Comparison of ENCODE assay signal across 12 cellular contexts in the genomic region with DNA sequence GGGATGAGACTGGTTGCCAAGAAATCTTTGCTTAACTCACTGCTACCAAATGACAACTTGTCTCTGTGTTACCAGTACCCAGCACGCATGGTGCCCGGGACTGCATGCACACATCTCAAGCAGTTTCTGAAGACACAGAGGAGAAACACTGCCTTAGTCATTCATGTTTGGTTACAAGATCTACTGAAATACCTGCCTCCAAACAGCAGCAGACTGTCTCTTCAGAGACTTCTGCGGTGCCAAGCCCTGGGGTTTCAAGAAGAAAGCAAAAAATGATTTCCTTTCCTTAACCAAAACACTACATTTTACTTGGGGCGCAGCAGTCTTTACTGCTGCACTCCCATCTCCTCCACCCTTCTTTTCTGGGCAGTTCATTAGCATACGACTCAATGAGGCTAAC. TPM values are rescaled to one million over a fixed set of nuclear protein-coding genes. Genes with fewer than 3 reads are reported as not detected.
DNase-seq lines count a peak whose midpoint lies in the region; ATAC-seq and TF ChIP-seq lines count a peak whose summit lies in the region.
"Had no signal": no experiment of that assay in that cellular context is flagged by ENCODE, and none has a peak within 500 bp of the region (broad histone marks: within the 10 kb centered on the region; RNA-seq: fewer than 3 reads in every experiment).

No MANE protein-coding gene starts in this region.

- H3K4me2 ChIP-seq in neural cell (ENCODE audit: low read length) = no peak overlapping the region

- no peak for ATAC-seq in HG03095 (IDR thresholded peaks at IDR 0.05; ENCODE audit: unreplicated experiment)

- peaks cover 2 to 16% of the 10 kb centered on the region in 2 donors for H3K36me3 Mint-ChIP-seq in CD14-positive monocyte
- H3K36me3 Mint-ChIP-seq in T-helper 1 cell treated with Interleukin-12 subunit alpha and Interleukin-12 subunit beta and Interleukin-4 antibody, amounts not matched to agents 30 μg/mL and 1 μg/mL, for 36 hours (ENCODE audit: low read depth) = peaks cover 30% of the 10 kb centered on the region

- H3K27ac Mint-ChIP-seq in CD14-positive monocyte = peak overlapping the region in 4 of 7 donors; percentile 8 to 65 (median 50)
- peak overlapping the region; percentile 99 for H3K27ac Mint-ChIP-seq in T-helper 1 cell treated with Interleukin-12 subunit alpha and Interleukin-12 subunit beta and Interleukin-4 antibody, amounts not matched to agents 30 μg/mL and 1 μg/mL, for 36 hours

- in situ Hi-C loops in G401 (cut with HindIII; ENCODE audit: low sequenced_read_pairs) = no loop called here

- H3K4me3 Mint-ChIP-seq in CD14-positive monocyte = peak overlapping the region; percentile 3 to 40
- peak overlapping the region; percentile 98 for H3K4me3 Mint-ChIP-seq in T-helper 1 cell treated with Interleukin-12 subunit alpha and Interleukin-12 subunit beta and Interleukin-4 antibody, amounts not matched to agents 30 μg/mL and 1 μg/mL, for 36 hours

- H3K9me2 ChIP-seq in neural cell (ENCODE audit: insufficient read depth, low read length) = no peaks in the 10 kb centered on the region

- no peaks in the 10 kb centered on the region for H3K27me3 ChIP-seq in neural cell (ENCODE audit: insufficient read depth, low read depth, low read length)
- H3K27me3 ChIP-seq: ascending aorta, tibial artery had no signal

- peaks cover 12% of the 10 kb centered on the region for H4K20me1 ChIP-seq in neural cell (ENCODE audit: insufficient read depth)

- TF ChIP-seq CTCF in CD14-positive monocyte (IDR thresholded peaks at IDR 0.05) (no peak), neural cell (IDR thresholded peaks at IDR 0.05; ENCODE audit: poor library complexity, severe bottlenecking) (no peak)

- H3K9me3 Mint-ChIP-seq in CD14-positive monocyte = no peaks in the 10 kb centered on the region
- no peaks in the 10 kb centered on the region for H3K9me3 Mint-ChIP-seq in T-helper 1 cell treated with Interleukin-12 subunit alpha and Interleukin-12 subunit beta and Interleukin-4 antibody, amounts not matched to agents 30 μg/mL and 1 μg/mL, for 36 hours

- H3K9me3 ChIP-seq in neural cell (ENCODE audit: low read length) = no peaks in the 10 kb centered on the region
- H3K9me3 ChIP-seq: ascending aorta, tibial artery had no signal

- TF ChIP-seq RAD21 in neural cell (conservative IDR thresholded peaks at IDR 0.05) = no peak

- H3K79me2 ChIP-seq in neural cell (replicated peaks; ENCODE audit: insufficient read depth, low read length) = peaks cover 87% of the 10 kb centered on the region

- H3K9ac ChIP-seq in neural cell (ENCODE audit: low read length) = no peak overlapping the region

- H3K27ac ChIP-seq in caudate nucleus (ENCODE audit: low read depth, low read length) = peak overlapping the region; percentile 39
- no peak overlapping the region for H3K27ac ChIP-seq in neural cell (ENCODE audit: low read length)
- H3K27ac ChIP-seq: ascending aorta, tibial artery had no signal

- H3K27me3 Mint-ChIP-seq in CD14-positive monocyte (ENCODE audit: low read depth in 3 of 3) = no peaks in the 10 kb centered on the region
- no peaks in the 10 kb centered on the region for H3K27me3 Mint-ChIP-seq in T-helper 1 cell treated with Interleukin-12 subunit alpha and Interleukin-12 subunit beta and Interleukin-4 antibody, amounts not matched to agents 30 μg/mL and 1 μg/mL, for 36 hours (ENCODE audit: low read depth)

- intact Hi-C loops in CD14-positive monocyte (cut with micrococcal nuclease) = no loop called here

- TF ChIP-seq EP300 in neural cell (conservative IDR thresholded peaks at IDR 0.05; ENCODE audit: poor library complexity, severe bottlenecking) = no peak

- no peaks in the 10 kb centered on the region for H3K36me3 ChIP-seq in neural cell (ENCODE audit: insufficient read depth, low read length)
- H3K36me3 ChIP-seq: ascending aorta, tibial artery had no signal

- H3F3A ChIP-seq in neural cell (ENCODE audit: insufficient read depth, low read length, poor library complexity, severe bottlenecking) = no peaks in the 10 kb centered on the region

- no peak overlapping the region for H2AFZ ChIP-seq in neural cell (ENCODE audit: low read depth, low read length)

- peak overlapping the region; percentile 96 for H3K4me3 ChIP-seq in neural cell (ENCODE audit: low read length)
- H3K4me3 ChIP-seq: tibial artery had no signal

- no peak for DNase-seq in CD14-positive monocyte (ENCODE audit: low spot score)
- DNase-seq in caudate nucleus (lab: John Stamatoyannopoulos, UW) = no peak
- DNase-seq in SW480 (ENCODE audit: low spot score) = no peak
- no peak for DNase-seq in NCI-H2029 (lab: John Stamatoyannopoulos, UW)
- DNase-seq in G401 (ENCODE audit: low spot score) = no peak
- DNase-seq: DMS79, NCI-H510A treated with DMSO at 0.1 percent for 48 hours, tibial artery had no signal

- peaks cover 46% of the 10 kb centered on the region for H3K4me1 Mint-ChIP-seq in CD14-positive monocyte
- peaks cover 36% of the 10 kb centered on the region for H3K4me1 Mint-ChIP-seq in T-helper 1 cell treated with Interleukin-12 subunit alpha and Interleukin-12 subunit beta and Interleukin-4 antibody, amounts not matched to agents 30 μg/mL and 1 μg/mL, for 36 hours (ENCODE audit: low read depth)

TF ChIP-seq in neural cell, 6 proteins besides CTCF, POLR2A, EP300 and RAD21:
- no peak for TF ChIP-seq TAF1 (IDR thresholded peaks at IDR 0.05; ENCODE audit: low read depth)
- no peak for TF ChIP-seq EZH2 (IDR thresholded peaks at IDR 0.05; ENCODE audit: borderline replicate concordance, insufficient read depth, low read length, poor library complexity, severe bottlenecking)
- TF ChIP-seq, protein P1, sequence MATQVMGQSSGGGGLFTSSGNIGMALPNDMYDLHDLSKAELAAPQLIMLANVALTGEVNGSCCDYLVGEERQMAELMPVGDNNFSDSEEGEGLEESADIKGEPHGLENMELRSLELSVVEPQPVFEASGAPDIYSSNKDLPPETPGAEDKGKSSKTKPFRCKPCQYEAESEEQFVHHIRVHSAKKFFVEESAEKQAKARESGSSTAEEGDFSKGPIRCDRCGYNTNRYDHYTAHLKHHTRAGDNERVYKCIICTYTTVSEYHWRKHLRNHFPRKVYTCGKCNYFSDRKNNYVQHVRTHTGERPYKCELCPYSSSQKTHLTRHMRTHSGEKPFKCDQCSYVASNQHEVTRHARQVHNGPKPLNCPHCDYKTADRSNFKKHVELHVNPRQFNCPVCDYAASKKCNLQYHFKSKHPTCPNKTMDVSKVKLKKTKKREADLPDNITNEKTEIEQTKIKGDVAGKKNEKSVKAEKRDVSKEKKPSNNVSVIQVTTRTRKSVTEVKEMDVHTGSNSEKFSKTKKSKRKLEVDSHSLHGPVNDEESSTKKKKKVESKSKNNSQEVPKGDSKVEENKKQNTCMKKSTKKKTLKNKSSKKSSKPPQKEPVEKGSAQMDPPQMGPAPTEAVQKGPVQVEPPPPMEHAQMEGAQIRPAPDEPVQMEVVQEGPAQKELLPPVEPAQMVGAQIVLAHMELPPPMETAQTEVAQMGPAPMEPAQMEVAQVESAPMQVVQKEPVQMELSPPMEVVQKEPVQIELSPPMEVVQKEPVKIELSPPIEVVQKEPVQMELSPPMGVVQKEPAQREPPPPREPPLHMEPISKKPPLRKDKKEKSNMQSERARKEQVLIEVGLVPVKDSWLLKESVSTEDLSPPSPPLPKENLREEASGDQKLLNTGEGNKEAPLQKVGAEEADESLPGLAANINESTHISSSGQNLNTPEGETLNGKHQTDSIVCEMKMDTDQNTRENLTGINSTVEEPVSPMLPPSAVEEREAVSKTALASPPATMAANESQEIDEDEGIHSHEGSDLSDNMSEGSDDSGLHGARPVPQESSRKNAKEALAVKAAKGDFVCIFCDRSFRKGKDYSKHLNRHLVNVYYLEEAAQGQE (IDR thresholded peaks at IDR 0.05; ENCODE audit: borderline replicate concordance) = no peak
- no peak for TF ChIP-seq POLR2AphosphoS5 (IDR thresholded peaks at IDR 0.05)
- no peak for TF ChIP-seq MXI1 (conservative IDR thresholded peaks at IDR 0.05; ENCODE audit: poor library complexity, severe bottlenecking)
- TF ChIP-seq SMC3 (conservative IDR thresholded peaks at IDR 0.05; ENCODE audit: poor library complexity) = no peak

RNA-seq across cellular contexts. Expression of a gene that starts 4.2 kb away (rescaled TPM):
- polyA plus RNA-seq in CD14-positive monocyte (10 to 100 TPM; 42.1 to 44.9 TPM), neural cell (196 and 199 TPM in 2 replicates)
- polyA minus RNA-seq in neural cell = 204 and 209 TPM in 2 replicates
- total RNA-seq in G401 (2014; rRNA removed; shearing (Covaris generic)) = 182 and 291 TPM in 2 replicates

RNA-seq across cellular contexts. Expression of a gene that starts 58.7 kb away (rescaled TPM):
- polyA plus RNA-seq in CD14-positive monocyte (1 to 10 TPM; 2.6 to 4.7 TPM), neural cell (not detected in 2 replicates)
- not detected in 2 replicates for polyA minus RNA-seq in neural cell
- total RNA-seq in G401 (2014; rRNA removed; shearing (Covaris generic)) = 2.2 and 3.1 TPM in 2 replicates
- total RNA-seq: ascending aorta had no signal
